Comparison of ENCODE assay signal across 1 cellular context in genomic region chr13:45332831-45333219, GRCh38.
TF ChIP-seq lines count a peak whose summit lies in the region.

No MANE protein-coding gene starts in this region.

TF ChIP-seq in IMR-90, 13 proteins besides CTCF, POLR2A, EP300 and RAD21 (continued from another document):
- TF ChIP-seq FOS (IDR thresholded peaks at IDR 0.05; ENCODE audit: low read depth, low read length) (no peak), MAZ (IDR thresholded peaks at IDR 0.05; ENCODE audit: borderline replicate concordance, low read depth, low read length) (no peak), MXI1 (IDR thresholded peaks at IDR 0.05; ENCODE audit: borderline replicate concordance, low read depth, low read length) (no peak), BHLHE40 (IDR thresholded peaks at IDR 0.05; ENCODE audit: low read depth, low read length) (no peak)
TF ChIP-seq in IMR-90: peak in this region for 0.
